8 cellular contexts compared by ENCODE assay signal in the genomic region with DNA sequence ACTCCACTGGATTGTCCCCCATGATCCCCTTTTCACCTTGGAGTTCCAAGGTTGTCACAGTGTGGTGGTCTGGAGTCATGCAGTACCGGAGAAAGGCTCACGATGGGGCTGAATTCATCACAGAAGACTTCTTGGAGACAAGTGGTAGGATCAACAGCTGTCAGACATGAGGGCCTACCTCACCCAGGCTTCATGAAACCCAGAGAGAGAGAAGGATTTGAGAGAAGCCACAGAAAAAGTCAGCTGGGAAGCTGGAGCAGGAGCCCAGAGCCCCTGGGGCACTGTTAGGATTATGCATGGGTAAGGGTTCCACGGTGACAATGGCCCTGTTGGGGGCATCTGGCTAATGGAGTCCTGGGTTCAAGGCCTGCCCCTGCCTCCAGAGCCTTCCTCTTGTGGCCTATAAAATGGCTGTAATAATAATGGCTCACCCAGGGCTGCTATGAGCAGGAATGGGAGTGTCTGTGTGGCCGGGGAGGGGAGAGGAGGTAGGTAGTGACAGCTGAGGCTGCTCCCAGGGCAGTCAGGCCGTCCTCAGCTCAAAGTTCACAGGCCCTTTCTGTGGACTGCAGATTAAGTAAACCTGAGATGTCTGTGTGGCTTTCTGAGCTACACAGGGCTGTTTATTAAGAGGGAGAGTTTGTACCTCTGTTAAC. TPM values are rescaled to one million over a fixed set of nuclear protein-coding genes. Genes with fewer than 3 reads are reported as not detected.
DNase-seq lines count a peak whose midpoint lies in the region; ATAC-seq and TF ChIP-seq lines count a peak whose summit lies in the region.

No MANE protein-coding gene starts in this region.

- DNase-seq in Calu3 = peak; percentile 32
- DNase-seq in HS-5 (ENCODE audit: low read depth) = peak; percentile 2
- peak; percentile 13 to 69 (median 53) for DNase-seq in T-cell
- DNase-seq in brain microvascular endothelial cell = no peak
- peak; percentile 82 for DNase-seq in left lobe of liver (ENCODE audit: low spot score)
- DNase-seq in stimulated activated naive B cell treated with anti-CD40 and anti-IgM and Interleukin-4, amounts not matched to agents 10 μg/mL and 1 μg/mL and 100 μg/mL, for 72 hours = no peak
- DNase-seq in NCI-H1105 treated with DMSO at 0.1 percent for 48 hours (lab: John Stamatoyannopoulos, UW) = no peak

- H3K27ac Mint-ChIP-seq in Calu3 (ENCODE audit: unreplicated experiment) (peak overlapping the region; percentile 87), T-cell (peak overlapping the region; percentile 96 to 98)
- H3K27ac Mint-ChIP-seq in stimulated activated naive B cell treated with anti-CD40 and anti-IgM and Interleukin-4, amounts not matched to agents 10 μg/mL and 1 μg/mL and 100 μg/mL, for 72 hours = peak overlapping the region; percentile 95

- H3K36me3 ChIP-seq in brain microvascular endothelial cell (replicated peaks) = no peaks in the 10 kb centered on the region

- CTCF ChIA-PET in Calu3 (lab: Charles Lee) (interaction anchor here (1.8 to 2.1 kb wide), 2 partner anchors 74 to 75 kb away, joined by 4 to 6 read pairs; partner anchors contain the start of gene CORO2A), T-cell (lab: Charles Lee) (interaction anchor here (0.5 to 2.8 kb wide), 19 partner anchors 9 to 197 kb away, joined by 3 to 28 read pairs (median 4); partner anchors contain the start of gene CORO2A (in 1 of the 2))

- POLR2A ChIA-PET in T-cell (lab: Charles Lee) = interaction anchor here (0.5 to 1.3 kb wide), 5 partner anchors 10 to 196 kb away, joined by 3 to 8 read pairs (median 3); partner anchors contain the start of genes TBC1D2 (in 1 of the 2) and TRMO (in 1 of the 2)

- H3K9me3 Mint-ChIP-seq in Calu3 (ENCODE audit: low read depth, unreplicated experiment) (no peaks in the 10 kb centered on the region), T-cell (no peaks in the 10 kb centered on the region)
- no peaks in the 10 kb centered on the region for H3K9me3 Mint-ChIP-seq in stimulated activated naive B cell treated with anti-CD40 and anti-IgM and Interleukin-4, amounts not matched to agents 10 μg/mL and 1 μg/mL and 100 μg/mL, for 72 hours

- TF ChIP-seq CTCF in Calu3 (IDR thresholded peaks at IDR 0.05; ENCODE audit: unreplicated experiment) = no peak
- peak; percentile 47 for TF ChIP-seq CTCF in brain microvascular endothelial cell (IDR thresholded peaks at IDR 0.05; ENCODE audit: low read depth, low read length, missing control alignments)

- in situ Hi-C loops in brain microvascular endothelial cell (cut with HindIII; ENCODE audit: low pct_ligation_motif_present, low sequenced_read_pairs) = no loop called here

- TSS peak; percentile 47 for BruUV-seq in Calu3 (replicated peaks; lab: Mats Ljungman, UMichigan)

- ATAC-seq in GM19467 (IDR thresholded peaks at IDR 0.05; ENCODE audit: unreplicated experiment) (peak; percentile 34), T-cell (replicated peaks in 1 of 4) (peak; percentile 74 to 85 (median 80)), left lobe of liver (peak; percentile 84)
- peak; percentile 56 to 59 for ATAC-seq in stimulated activated naive B cell treated with anti-CD40 and anti-IgM and Interleukin-4, amounts not matched to agents 10 μg/mL and 1 μg/mL and 100 μg/mL, for 72 hours (replicated peaks)

- H3K27me3 Mint-ChIP-seq in Calu3 (ENCODE audit: unreplicated experiment) (no peaks in the 10 kb centered on the region), T-cell (no peaks in the 10 kb centered on the region)
- H3K27me3 Mint-ChIP-seq in stimulated activated naive B cell treated with anti-CD40 and anti-IgM and Interleukin-4, amounts not matched to agents 10 μg/mL and 1 μg/mL and 100 μg/mL, for 72 hours = no peaks in the 10 kb centered on the region

- peak overlapping the region; percentile 70 for H3K4me3 ChIP-seq in brain microvascular endothelial cell (ENCODE audit: low read depth, low read length)

- H3K27me3 ChIP-seq in brain microvascular endothelial cell (replicated peaks) = no peaks in the 10 kb centered on the region

- H3K4me1 Mint-ChIP-seq in Calu3 (ENCODE audit: low read depth, unreplicated experiment) = peaks cover 27% of the 10 kb centered on the region
- peaks cover 54 to 73% (median 70%) of the 10 kb centered on the region in 3 donors for H3K4me1 Mint-ChIP-seq in T-cell
- H3K4me1 Mint-ChIP-seq in stimulated activated naive B cell treated with anti-CD40 and anti-IgM and Interleukin-4, amounts not matched to agents 10 μg/mL and 1 μg/mL and 100 μg/mL, for 72 hours = peaks cover 20 to 47% of the 10 kb centered on the region in 2 donors

- H3K36me3 Mint-ChIP-seq in Calu3 (ENCODE audit: insufficient read depth, unreplicated experiment) (peaks cover 25% of the 10 kb centered on the region), T-cell (peaks cover 5% of the 10 kb centered on the region)
- peaks cover 0 to 3% of the 10 kb centered on the region in 2 donors for H3K36me3 Mint-ChIP-seq in stimulated activated naive B cell treated with anti-CD40 and anti-IgM and Interleukin-4, amounts not matched to agents 10 μg/mL and 1 μg/mL and 100 μg/mL, for 72 hours

- no peak overlapping the region for H3K27ac ChIP-seq in brain microvascular endothelial cell

- H3K4me3 Mint-ChIP-seq in Calu3 (ENCODE audit: low read depth, unreplicated experiment) = peak overlapping the region; percentile 94
- peak overlapping the region; percentile 86 to 94 (median 90) for H3K4me3 Mint-ChIP-seq in T-cell
- H3K4me3 Mint-ChIP-seq in stimulated activated naive B cell treated with anti-CD40 and anti-IgM and Interleukin-4, amounts not matched to agents 10 μg/mL and 1 μg/mL and 100 μg/mL, for 72 hours = peak overlapping the region; percentile 94 to 98

- intact Hi-C loops in Calu3 (cut with micrococcal nuclease; ENCODE audit: unreplicated experiment) = loop anchor here (2.0 to 5.0 kb wide), 2 partner anchors 73 to 144 kb away; no protein-coding TSS in a partner anchor

RNA-seq across cellular contexts. Expression of gene TRIM14, which starts 0.9 kb away (rescaled TPM):
- total RNA-seq in Calu3 (2022) = 34.1 and 54.0 TPM in 2 replicates
- 10 to 100 TPM; 75.7 to 98.9 (median 85.3) TPM for total RNA-seq in T-cell
- total RNA-seq in left lobe of liver = 37.2 TPM

Comparison
In these comparisons a context has a peak if more than half of its experiments do, and no peak if none do; other contexts are left out.
1. DNase-seq: peak in Calu3 (single experiment), HS-5 (single experiment), T-cell (34 of 34) and left lobe of liver (single experiment); none in brain microvascular endothelial cell (single experiment), stimulated activated naive B cell treated with anti-CD40 and anti-IgM and Interleukin-4, amounts not matched to agents 10 μg/mL and 1 μg/mL and 100 μg/mL, for 72 hours (single experiment) and NCI-H1105 treated with DMSO at 0.1 percent for 48 hours (single experiment).
2. ATAC-seq: peak in every context shown above with its lines; median percentile 84 in left lobe of liver; 80 in T-cell; 58 in stimulated activated naive B cell treated with anti-CD40 and anti-IgM and Interleukin-4, amounts not matched to agents 10 μg/mL and 1 μg/mL and 100 μg/mL, for 72 hours; 34 in GM19467.
3. Peak in every context shown above with its lines, with median percentiles within 50 percentile points of each other: H3K27ac Mint-ChIP-seq and H3K4me3 Mint-ChIP-seq.